In the genomic region with DNA sequence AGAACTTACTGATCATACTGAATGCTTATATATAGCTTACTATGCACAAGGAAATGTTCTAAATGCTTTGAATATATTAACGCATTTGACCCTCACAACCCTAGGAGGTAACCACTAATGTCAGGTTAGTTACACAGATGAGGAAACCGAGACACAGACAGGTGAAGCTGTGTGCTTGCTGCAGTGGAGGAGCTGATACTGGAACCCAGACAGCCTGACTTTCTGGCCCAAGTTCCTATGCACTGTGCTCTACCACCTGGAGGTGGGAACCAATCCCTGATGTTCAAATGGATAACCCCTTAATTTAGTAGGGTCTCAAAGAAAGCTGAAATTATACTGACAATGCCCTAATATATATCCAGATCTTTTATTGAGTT, we compare ENCODE assay signal across 13 cellular contexts.
DNase-seq lines count a peak whose midpoint lies in the region; ATAC-seq and TF ChIP-seq lines count a peak whose summit lies in the region.
"Had no signal": no experiment of that assay in that cellular context is flagged by ENCODE, and none has a peak within 500 bp of the region (broad histone marks: within the 10 kb centered on the region; RNA-seq: fewer than 3 reads in every experiment).

No MANE protein-coding gene starts in this region.

- DNase-seq in heart left ventricle: no peak
- no peak for DNase-seq in Right ventricle myocardium superior
- DNase-seq in tibial artery: no peak
- DNase-seq in stimulated activated CD4-positive, alpha-beta T cell treated with anti-CD3 and anti-CD28 coated beads, Interleukin-15, amount 100 ng/mL, for 24 hours: no peak
- no peak for DNase-seq in activated CD4-positive, alpha-beta T cell treated with anti-CD3 and anti-CD28 coated beads for 1 hour
- DNase-seq in natural killer cell: no peak
- DNase-seq: dorsolateral prefrontal cortex, foreskin fibroblast, kidney, NCI-H524 had no signal

- H3K36me3 Mint-ChIP-seq in natural killer cell: no peaks in the 10 kb centered on the region

- H3K27me3 ChIP-seq in heart left ventricle (no peaks in the 10 kb centered on the region), tibial artery (no peaks in the 10 kb centered on the region)

- ATAC-seq in heart left ventricle (no peak), Right ventricle myocardium superior (ENCODE audit: poor library complexity) (no peak), HG02623 (IDR thresholded peaks at IDR 0.05; ENCODE audit: unreplicated experiment) (peak; percentile 23), HG03521 (IDR thresholded peaks at IDR 0.05; ENCODE audit: unreplicated experiment) (peak; percentile 3), natural killer cell (no peak)
- ATAC-seq: GM23338 had no signal

- no peaks in the 10 kb centered on the region for H3K9me3 Mint-ChIP-seq in natural killer cell
- H3K9me3 Mint-ChIP-seq: GM23338 had no signal

- no peak overlapping the region for H3K4me3 ChIP-seq in heart left ventricle
- H3K4me3 ChIP-seq in tibial artery: no peak overlapping the region
- H3K4me3 ChIP-seq: dorsolateral prefrontal cortex, GM23338 had no signal

- WGBS in heart left ventricle, 4 donors: 91 to 94% (median 92%) methylated on average over 2 of the region's 2 CpGs

- H3K4me3 Mint-ChIP-seq in natural killer cell: no peak overlapping the region
- H3K4me3 Mint-ChIP-seq: GM23338 had no signal

- TF ChIP-seq CTCF in heart left ventricle (IDR thresholded peaks at IDR 0.05) (no peak), tibial artery (IDR thresholded peaks at IDR 0.05) (no peak), natural killer cell (IDR thresholded peaks at IDR 0.05) (no peak)

- H3K4me1 Mint-ChIP-seq in natural killer cell: peaks cover 11 to 16% of the 10 kb centered on the region in 2 donors

- peaks cover 0 to 18% (median 4%) of the 10 kb centered on the region in 9 donors for H3K36me3 ChIP-seq in heart left ventricle
- H3K36me3 ChIP-seq in tibial artery: peaks cover 31 to 42% (median 39%) of the 10 kb centered on the region in 3 donors

- H3K9me3 ChIP-seq in heart left ventricle (no peaks in the 10 kb centered on the region), tibial artery (no peaks in the 10 kb centered on the region)

- H3K4me1 ChIP-seq in heart left ventricle: peaks cover 21 to 98% (median 69%) of the 10 kb centered on the region in 12 donors
- H3K4me1 ChIP-seq in tibial artery: peaks cover 0 to 100% (median 78%) of the 10 kb centered on the region in 4 donors

- peaks cover 0 to 6% of the 10 kb centered on the region in 2 donors for H3K27me3 Mint-ChIP-seq in natural killer cell (ENCODE audit: low read depth in 2 of 2)

- no peak for TF ChIP-seq POLR2A in heart left ventricle (IDR thresholded peaks at IDR 0.05)

- no peak overlapping the region for H3K27ac Mint-ChIP-seq in natural killer cell
- H3K27ac Mint-ChIP-seq: GM23338 had no signal

- intact Hi-C loops in heart left ventricle (cut with DNase I): no loop called here
- intact Hi-C loops in Right ventricle myocardium superior (cut with DNase I): no loop called here
- intact Hi-C loops in tibial artery (cut with DNase I; ENCODE audit: low total_unique reads): no loop called here
- intact Hi-C loops in natural killer cell (cut with micrococcal nuclease): no loop called here

- H3K27ac ChIP-seq in heart left ventricle: peak overlapping the region; percentile 40 to 94 (median 82)
- peak overlapping the region; percentile 80 to 91 for H3K27ac ChIP-seq in tibial artery

Comparison
In these comparisons a context has a peak if more than half of its experiments do, and no peak if none do; other contexts are left out.
1. ATAC-seq: peak in HG02623 (single experiment) and HG03521 (single experiment); none in heart left ventricle (0 of 4), Right ventricle myocardium superior (single experiment) and natural killer cell (0 of 3).